In the genomic region with DNA sequence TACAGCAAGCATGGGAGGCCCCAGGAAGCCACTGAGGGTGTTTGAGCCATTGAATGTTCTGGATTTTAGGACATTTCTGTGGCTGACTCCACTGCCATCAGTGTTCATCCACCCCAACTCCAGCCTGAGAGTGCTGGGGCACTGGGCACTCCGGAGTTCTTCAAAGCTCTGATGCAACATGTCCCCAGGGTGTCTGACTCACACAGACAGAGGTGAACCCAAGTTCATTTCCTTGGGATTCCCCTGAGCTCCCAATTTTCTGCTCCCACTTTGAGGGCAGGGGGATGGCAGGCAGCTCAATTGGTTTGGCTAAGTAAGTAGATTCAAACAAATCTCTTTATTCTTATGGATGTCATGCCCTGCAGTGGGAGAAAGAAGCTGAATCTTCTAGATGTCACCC, we compare ENCODE assay signal across 10 cellular contexts. TPM values are rescaled to one million over a fixed set of nuclear protein-coding genes. Genes with fewer than 3 reads are reported as not detected.
DNase-seq lines count a peak whose midpoint lies in the region; ATAC-seq, FAIRE-seq and TF ChIP-seq lines count a peak whose summit lies in the region.
"Had no signal": no experiment of that assay in that cellular context is flagged by ENCODE, and none has a peak within 500 bp of the region (broad histone marks: within the 10 kb centered on the region; RNA-seq: fewer than 3 reads in every experiment).

No MANE protein-coding gene starts in this region.

- H3K9ac ChIP-seq in K562 (ENCODE audit: insufficient read depth in 1 of 2, low read depth in 2 of 2, low read length in 2 of 2): no peak overlapping the region; a peak in 1 of 4 replicates

- no peak overlapping the region for H2AFZ ChIP-seq in K562 (ENCODE audit: low read depth, low read length)

- TF ChIP-seq CTCF in K562 (IDR thresholded peaks at IDR 0.05 in 2 of 3, conservative IDR thresholded peaks at IDR 0.05 in 1 of 3; ENCODE audit: insufficient read depth in 2 of 3, low read depth in 1 of 3, low read length in 3 of 3) (no peak), GM20000 (IDR thresholded peaks at IDR 0.05; ENCODE audit: extremely low read depth, missing control alignments) (no peak)

- in situ Hi-C loops in K562 (cut with MboI): no loop called here

- H3K36me3 ChIP-seq in K562 (ENCODE audit: control insufficient read depth, insufficient read depth, low read length): no peaks in the 10 kb centered on the region
- no peaks in the 10 kb centered on the region for H3K36me3 ChIP-seq in urinary bladder (ENCODE audit: insufficient read depth)

- H3K9me3 ChIP-seq in K562 (replicated peaks; ENCODE audit: control insufficient read depth, insufficient read depth, low read depth, low read length): no peaks in the 10 kb centered on the region

- TF ChIP-seq RAD21 in K562 (CRISPR knock-in tag; conservative IDR thresholded peaks at IDR 0.05 in 1 of 2, IDR thresholded peaks at IDR 0.05 in 1 of 2): no peak

- TF ChIP-seq EP300 in K562 (IDR thresholded peaks at IDR 0.05; ENCODE audit: low read length): no peak

- H4K20me1 ChIP-seq in K562 (replicated peaks; ENCODE audit: control insufficient read depth, insufficient read depth, low read length): 0 out of 2 replicates have a peak, but pooled peaks cover 23% of the 10 kb centered on the region

- TF ChIP-seq POLR2A in K562 (conservative IDR thresholded peaks at IDR 0.05): no peak

- POLR2A ChIA-PET in K562 (lab: Yijun Ruan, JAX): interaction anchor here (0.6 kb wide), 1 partner anchor 224 kb away, joined by 3 read pairs; no protein-coding TSS in a partner anchor

- WGBS in K562 (ENCODE audit: insufficient coverage, low coverage, missing lambda C conversion rate): 0% methylated on average over 1 of the region's 1 CpG
- 38% methylated on average over 1 of the region's 1 CpG for WGBS in urinary bladder

- DNase-seq in Right ventricle myocardium inferior (ENCODE audit: missing footprints) (peak; percentile 61), cardiac septum (ENCODE audit: low spot score) (no peak), K562 (ENCODE audit: extremely low read depth in 1 of 4, low spot score in 3 of 4) (no peak), kidney tubule cell (ENCODE audit: low spot score) (peak; percentile 69), NOMO-1 treated with dmso at 0.1 percent for 144 hours (lab: John Stamatoyannopoulos, UW; ENCODE audit: unreplicated experiment) (no peak), midbrain (lab: John Stamatoyannopoulos, UW) (no peak), GM20000 (ENCODE audit: low spot score) (no peak)
- DNase-seq: nucleus accumbens had no signal

- H3K4me2 ChIP-seq in K562 (ENCODE audit: insufficient read depth, low read length): no peak overlapping the region

- H3K4me1 ChIP-seq in K562 (replicated peaks in 1 of 2; ENCODE audit: control insufficient read depth in 2 of 2, insufficient read depth in 2 of 2, low read length in 2 of 2) (peaks cover 8 to 15% of the 10 kb centered on the region in 2 experiments; a peak in 4 of 5 replicates), urinary bladder (ENCODE audit: insufficient read depth) (no peaks in the 10 kb centered on the region)

- CTCF ChIA-PET in K562 (lab: Yijun Ruan, JAX; ENCODE audit: low intra/inter-chr PET ratio): no interaction called here

- ATAC-seq in Right ventricle myocardium inferior (peak; percentile 66), K562 (no peak)

- H3K4me3 ChIP-seq in K562: no peak overlapping the region
- H3K4me3 ChIP-seq in urinary bladder (ENCODE audit: low read depth, low read length): no peak overlapping the region

- intact Hi-C loops in Right ventricle myocardium inferior (cut with DNase I) (no loop called here), cardiac septum (cut with DNase I) (no loop called here), K562 (cut with micrococcal nuclease) (no loop called here)

- H3K79me2 ChIP-seq in K562 (ENCODE audit: control insufficient read depth, insufficient read depth, low read length): no peaks in the 10 kb centered on the region

- peaks cover 2 to 72% of the 10 kb centered on the region in 2 experiments; a peak in 3 of 5 replicates for H3K27me3 ChIP-seq in K562 (ENCODE audit: control insufficient read depth in 2 of 2, insufficient read depth in 2 of 2, low read length in 2 of 2)

- BruUV-seq in K562 (replicated peaks; lab: Mats Ljungman, UMichigan): no TSS peak

- no peak overlapping the region for H3K27ac ChIP-seq in K562 (ENCODE audit: extremely low read depth, low read depth, low read length)
- peak overlapping the region; percentile 64 for H3K27ac ChIP-seq in urinary bladder (ENCODE audit: low read depth)

- no peaks in the 10 kb centered on the region for H3K9me1 ChIP-seq in K562 (ENCODE audit: control insufficient read depth, insufficient read depth, low read length)

- no peak for FAIRE-seq in K562 (lab: Jason Lieb, UNC)

RNA-seq across cellular contexts. Expression of gene STRA6, which starts 2.2 kb away (rescaled TPM):
- not detected for total RNA-seq in Right ventricle myocardium inferior
- total RNA-seq in cardiac septum: 0.13 TPM
- total RNA-seq in K562 (2011; cell fraction: chromatin; rRNA removed; ENCODE audit: low replicate concordance): 1.6 and 8.9 TPM in 2 replicates
- total RNA-seq in K562 (2011; cell fraction: nucleolus; rRNA removed): 1.8 and 6.5 TPM in 2 replicates
- total RNA-seq in K562 (2011; cell fraction: nucleoplasm; rRNA removed): 1.6 and 3.4 TPM in 2 replicates
- 0.33 TPM in 1 of 2 replicates, not detected in the other for total RNA-seq in K562 (2014; rRNA removed)
- 0.18 TPM in 1 of 2 replicates, not detected in the other for total RNA-seq in K562 (2014; rRNA removed; fragmentation: Illumina TruSeq; extraction: Trizol)
- 0.43 and 0.60 TPM in 2 replicates for total RNA-seq in K562 (2015; rRNA removed; fragmentation: Illumina TruSeq; extraction: Trizol)
- 0.38 and 0.47 TPM in 2 replicates for total RNA-seq in K562 (2021)
- polyA plus RNA-seq in K562 (2011; rRNA removed): 1.9 and 2.0 TPM in 2 replicates
- 0.97 and 2.3 TPM in 2 replicates for polyA plus RNA-seq in K562 (2011; cell fraction: cytosol; rRNA removed)
- 6.6 and 12.5 TPM in 2 replicates for polyA plus RNA-seq in K562 (2011; cell fraction: nucleus; rRNA removed)
- polyA plus RNA-seq in K562 (2012): 0.30 and 0.50 TPM in 2 replicates
- 0.28 and 0.40 TPM in 2 replicates for polyA plus RNA-seq in K562 (2014; fragmentation: Illumina TruSeq; extraction: Trizol)
- polyA plus RNA-seq in K562 (2014; fragmentation: Nextera tagmentation; extraction: Ambion mirVana): under 1 TPM in 1 of 2 experiments, not detected in 1; 0.04 TPM
- polyA plus RNA-seq in K562 (2014; rRNA removed): 0.43 and 0.65 TPM in 2 replicates
- 1.0 and 1.6 TPM in 2 replicates for polyA minus RNA-seq in K562 (2011; rRNA and poly(A)+ RNA removed)
- 0.29 TPM in 1 of 2 replicates, not detected in the other for polyA minus RNA-seq in K562 (2011; cell fraction: cytosol; rRNA and poly(A)+ RNA removed)
- 4.9 and 5.9 TPM in 2 replicates for polyA minus RNA-seq in K562 (2011; cell fraction: nucleus; rRNA and poly(A)+ RNA removed)
- total RNA-seq in urinary bladder: 21.9 TPM
- 2.2 TPM for polyA plus RNA-seq in urinary bladder

RNA-seq across cellular contexts. Expression of gene ISLR, which starts 26.9 kb away (rescaled TPM):
- total RNA-seq in Right ventricle myocardium inferior (13.8 TPM), cardiac septum (16.2 TPM), K562 (2014; rRNA removed) (not detected in 2 replicates), K562 (2014; rRNA removed; fragmentation: Illumina TruSeq; extraction: Trizol) (not detected in 2 replicates), K562 (2015; rRNA removed; fragmentation: Illumina TruSeq; extraction: Trizol) (not detected in 2 replicates), K562 (2021) (not detected in 2 replicates), urinary bladder (110 TPM)
- total RNA-seq in K562 (2011; cell fraction: chromatin; rRNA removed; ENCODE audit: low replicate concordance): not detected in 2 replicates
- not detected in 2 replicates for total RNA-seq in K562 (2011; cell fraction: nucleolus; rRNA removed)
- total RNA-seq in K562 (2011; cell fraction: nucleoplasm; rRNA removed): not detected in 2 replicates
- polyA plus RNA-seq in K562 (2011; rRNA removed) (not detected in 2 replicates), K562 (2014; fragmentation: Illumina TruSeq; extraction: Trizol) (not detected in 2 replicates), K562 (2014; fragmentation: Nextera tagmentation; extraction: Ambion mirVana) (not detected), K562 (2014; rRNA removed) (not detected in 2 replicates), urinary bladder (82.1 TPM)
- 0.04 TPM in 1 of 2 replicates, not detected in the other for polyA plus RNA-seq in K562 (2011; cell fraction: cytosol; rRNA removed)
- not detected in 2 replicates for polyA plus RNA-seq in K562 (2011; cell fraction: nucleus; rRNA removed)
- polyA plus RNA-seq in K562 (2012): not detected in 2 replicates
- not detected in 2 replicates for polyA minus RNA-seq in K562 (2011; rRNA and poly(A)+ RNA removed)
- not detected in 2 replicates for polyA minus RNA-seq in K562 (2011; cell fraction: cytosol; rRNA and poly(A)+ RNA removed)
- not detected in 2 replicates for polyA minus RNA-seq in K562 (2011; cell fraction: nucleus; rRNA and poly(A)+ RNA removed)

RNA-seq across cellular contexts. Expression of gene CCDC33, which starts 35.7 kb away (rescaled TPM):
- total RNA-seq in Right ventricle myocardium inferior (not detected), cardiac septum (not detected), K562 (2014; rRNA removed) (not detected in 2 replicates), K562 (2014; rRNA removed; fragmentation: Illumina TruSeq; extraction: Trizol) (not detected in 2 replicates), K562 (2015; rRNA removed; fragmentation: Illumina TruSeq; extraction: Trizol) (not detected in 2 replicates), K562 (2021) (0.13 TPM in 1 of 2 replicates, not detected in the other), urinary bladder (0.42 TPM)
- total RNA-seq in K562 (2011; cell fraction: chromatin; rRNA removed; ENCODE audit: low replicate concordance): 0.51 and 0.76 TPM in 2 replicates
- not detected in 2 replicates for total RNA-seq in K562 (2011; cell fraction: nucleolus; rRNA removed)
- total RNA-seq in K562 (2011; cell fraction: nucleoplasm; rRNA removed): 0.44 and 0.92 TPM in 2 replicates
- polyA plus RNA-seq in K562 (2011; rRNA removed) (0.91 and 1.1 TPM in 2 replicates), K562 (2014; fragmentation: Illumina TruSeq; extraction: Trizol) (not detected in 2 replicates), K562 (2014; fragmentation: Nextera tagmentation; extraction: Ambion mirVana) (under 1 TPM; 0.15 to 0.20 TPM), K562 (2014; rRNA removed) (0.08 TPM in 1 of 2 replicates, not detected in the other), urinary bladder (0.25 TPM)
- polyA plus RNA-seq in K562 (2011; cell fraction: cytosol; rRNA removed): 0.32 and 0.91 TPM in 2 replicates
- 0.78 and 0.95 TPM in 2 replicates for polyA plus RNA-seq in K562 (2011; cell fraction: nucleus; rRNA removed)
- 0.14 and 0.17 TPM in 2 replicates for polyA plus RNA-seq in K562 (2012)
- polyA minus RNA-seq in K562 (2011; rRNA and poly(A)+ RNA removed): 0.28 and 0.39 TPM in 2 replicates
- polyA minus RNA-seq in K562 (2011; cell fraction: cytosol; rRNA and poly(A)+ RNA removed): not detected in 2 replicates
- polyA minus RNA-seq in K562 (2011; cell fraction: nucleus; rRNA and poly(A)+ RNA removed): 0.67 TPM in 1 of 2 replicates, not detected in the other
- total RNA-seq: glomerular endothelial cell had no signal

Comparison
In these comparisons a context has a peak if more than half of its experiments do, and no peak if none do; other contexts are left out.
1. DNase-seq: peak in Right ventricle myocardium inferior (single experiment) and kidney tubule cell (single experiment); none in cardiac septum (single experiment), K562 (0 of 4), NOMO-1 treated with dmso at 0.1 percent for 144 hours (single experiment), midbrain (single experiment) and GM20000 (single experiment).
2. RNA of gene ISLR, which starts 26.9 kb away (total RNA-seq): 110 TPM in urinary bladder (single experiment), 16.2 TPM in cardiac septum (single experiment) and 13.8 TPM in Right ventricle myocardium inferior (single experiment); not detected in K562; every median in the first group is over 10 times any median in the second.